8 cellular contexts compared by ENCODE assay signal in the genomic region with DNA sequence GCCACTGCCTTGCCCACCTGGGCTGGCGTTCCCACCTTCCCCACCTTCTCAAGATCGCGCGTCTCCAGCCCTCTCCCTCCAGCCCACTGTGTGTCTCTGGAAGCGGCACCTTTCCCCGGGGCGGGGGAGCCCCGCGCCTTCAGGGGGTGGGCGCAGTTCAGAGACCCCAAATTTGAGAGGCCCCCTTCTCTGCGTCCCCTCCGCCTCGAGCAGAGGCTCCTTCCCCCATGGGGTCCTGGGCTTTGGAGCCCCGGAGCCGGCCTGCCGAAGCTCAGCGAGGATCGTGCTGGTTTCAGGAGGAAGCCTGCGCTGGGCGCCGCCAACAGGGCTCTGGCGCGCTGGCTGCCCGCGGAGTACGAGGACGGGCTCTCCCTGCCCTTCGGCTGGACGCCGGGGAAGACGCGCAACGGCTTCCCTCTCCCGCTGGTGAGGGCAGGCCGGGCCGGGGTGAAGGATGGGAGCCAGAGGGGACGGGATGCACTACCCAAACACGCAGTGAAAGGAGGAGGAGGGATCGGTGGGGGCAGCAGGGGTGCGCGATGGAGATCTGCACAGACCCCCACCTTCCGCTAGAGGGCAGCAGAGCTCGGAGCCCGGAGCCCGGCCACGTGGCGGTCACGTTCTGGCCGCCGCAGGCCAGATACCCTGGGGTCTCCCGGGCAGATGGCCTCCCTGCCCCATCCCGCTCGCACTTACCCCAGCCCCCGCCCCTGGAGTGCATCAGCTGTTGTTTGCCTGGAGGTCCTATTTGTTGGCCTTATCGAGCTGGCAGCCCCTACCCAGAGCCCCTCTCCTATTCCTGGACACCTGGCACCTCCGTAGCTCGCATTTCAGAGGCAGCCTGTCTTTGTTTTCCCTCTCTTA. TPM values are rescaled to one million over a fixed set of nuclear protein-coding genes. Genes with fewer than 3 reads are reported as not detected.
A peak's percentile ranks its signal among the peaks of the same experiment; 100 is the strongest.
DNase-seq lines count a peak whose midpoint lies in the region; ATAC-seq and TF ChIP-seq lines count a peak whose summit lies in the region.

No MANE protein-coding gene starts in this region.

- no peaks in the 10 kb centered on the region for H3K79me2 ChIP-seq in ACC112 (ENCODE audit: control insufficient read depth, insufficient read depth, low read length, unreplicated experiment)

- no peak overlapping the region for H3K27ac ChIP-seq in ACC112 (ENCODE audit: low read depth, low read length)
- no peak overlapping the region for H3K27ac ChIP-seq in upper lobe of left lung

- WGBS in upper lobe of left lung, 2 donors, result 11% methylated on average over 18 to 40 of the region's 57 CpGs

- intact Hi-C loops in left cardiac atrium (cut with DNase I), result loop anchor here in 1 of 2 donors (10.0 kb wide), 1 partner anchor 165 kb away; the partner anchor contains the start of gene RNF43

- peak overlapping the region; percentile 59 for H3K4me3 Mint-ChIP-seq in progenitor cell of endocrine pancreas (ENCODE audit: low read depth)

- H3K27ac Mint-ChIP-seq in progenitor cell of endocrine pancreas, result no peak overlapping the region

- H3K4me3 ChIP-seq in ACC112 (ENCODE audit: low read depth, low read length), result peak overlapping the region; percentile 83
- H3K4me3 ChIP-seq in upper lobe of left lung, result peak overlapping the region; percentile 35 to 54 (median 50)

- DNase-seq in LoVo (ENCODE audit: low spot score) (peak; percentile 47), SKM-1 treated with dmso at 0.1 percent for 144 hours (lab: John Stamatoyannopoulos, UW; ENCODE audit: unreplicated experiment) (peak; percentile 64), left cardiac atrium (peak; percentile 65), progenitor cell of endocrine pancreas (ENCODE audit: low spot score, unreplicated experiment) (peak; percentile 71), upper lobe of left lung (peak; percentile 62 to 92)
- peak; percentile 67 for DNase-seq in activated naive CD8-positive, alpha-beta T cell treated with anti-CD3 and anti-CD28 coated beads, Interleukin-2, amount 50 U/mL, for 16 hours (ENCODE audit: low read depth, low spot score)

- H2AFZ ChIP-seq in ACC112 (ENCODE audit: low read length, unreplicated experiment), result peak overlapping the region; percentile 93

- H3K27me3 ChIP-seq in ACC112 (ENCODE audit: insufficient read depth, low read length) (peaks cover 35% of the 10 kb centered on the region), upper lobe of left lung (peaks cover 0 to 4% (median 1%) of the 10 kb centered on the region in 4 donors)

- TF ChIP-seq POLR2A in upper lobe of left lung (IDR thresholded peaks at IDR 0.05), result no peak

- H3K36me3 Mint-ChIP-seq in progenitor cell of endocrine pancreas (ENCODE audit: insufficient read depth), result no peaks in the 10 kb centered on the region

- H3K9me3 Mint-ChIP-seq in progenitor cell of endocrine pancreas (ENCODE audit: low read depth), result peaks cover 3% of the 10 kb centered on the region

- TF ChIP-seq CTCF in progenitor cell of endocrine pancreas (IDR thresholded peaks at IDR 0.05; ENCODE audit: unreplicated experiment) (peak; percentile 95), upper lobe of left lung (IDR thresholded peaks at IDR 0.05) (peak; percentile 90 to 98 (median 94))

- H3K4me1 Mint-ChIP-seq in progenitor cell of endocrine pancreas (ENCODE audit: low read depth), result no peaks in the 10 kb centered on the region

- TF ChIP-seq EP300 in upper lobe of left lung (IDR thresholded peaks at IDR 0.05), result no peak

- peaks cover 88% of the 10 kb centered on the region for H3K27me3 Mint-ChIP-seq in progenitor cell of endocrine pancreas

- H3K9me3 ChIP-seq in upper lobe of left lung, result no peaks in the 10 kb centered on the region

- H3K4me1 ChIP-seq in ACC112 (ENCODE audit: control insufficient read depth, insufficient read depth, low read length, unreplicated experiment), result no peaks in the 10 kb centered on the region
- H3K4me1 ChIP-seq in upper lobe of left lung, result peaks cover 10 to 13% (median 11%) of the 10 kb centered on the region in 4 donors

- H3K36me3 ChIP-seq in ACC112 (ENCODE audit: insufficient read depth, low read length) (no peaks in the 10 kb centered on the region), upper lobe of left lung (no peaks in the 10 kb centered on the region)

- ATAC-seq in GM18868 (IDR thresholded peaks at IDR 0.05; ENCODE audit: unreplicated experiment) (peak; percentile 70), left cardiac atrium (peak; percentile 91 to 95), upper lobe of left lung (ENCODE audit: low FRiP score in 2 of 2) (peak; percentile 86 to 95)

RNA-seq across cellular contexts. Expression of gene LPO, which starts 11.1 kb away (rescaled TPM):
- not detected for total RNA-seq in left cardiac atrium
- 0.16 TPM in 1 of 2 replicates, not detected in the other for total RNA-seq in progenitor cell of endocrine pancreas
- not detected for total RNA-seq in upper lobe of left lung

RNA-seq across cellular contexts. Expression of gene MKS1, which starts 30.4 kb away (rescaled TPM):
- 1 to 10 TPM; 4.5 to 9.0 TPM for total RNA-seq in left cardiac atrium
- 40.0 and 44.3 TPM in 2 replicates for total RNA-seq in progenitor cell of endocrine pancreas
- total RNA-seq in upper lobe of left lung, result 10 to 100 TPM; 11.7 to 44.0 (median 15.0) TPM

RNA-seq across cellular contexts. Expression of gene MPO, which starts 31.2 kb away (rescaled TPM):
- total RNA-seq in left cardiac atrium, result under 1 TPM; 0.24 to 0.32 TPM
- total RNA-seq in progenitor cell of endocrine pancreas, result not detected in 2 replicates
- total RNA-seq in upper lobe of left lung, result 1 to 10 TPM in 4 of 6 donors, under 1 TPM in 2; 0.71 to 4.6 (median 1.0) TPM

RNA-seq across cellular contexts. Expression of gene EPX, which starts 57.0 kb away (rescaled TPM):
- total RNA-seq in left cardiac atrium, result not detected
- total RNA-seq in progenitor cell of endocrine pancreas, result not detected in 2 replicates
- under 1 TPM in 1 of 6 donors, not detected in 5; 0.10 TPM for total RNA-seq in upper lobe of left lung
